Comparison of ENCODE assay signal across 1 cellular context in genomic region chr1:197928849-197929336, GRCh38.
TF ChIP-seq lines count a peak whose summit lies in the region.

No MANE protein-coding gene starts in this region.

TF ChIP-seq in HepG2, 621 proteins besides CTCF, POLR2A, EP300 and RAD21 (continued from another document):
- no peak for TF ChIP-seq TFDP1 (CRISPR knock-in tag; IDR thresholded peaks at IDR 0.05; ENCODE audit: borderline replicate concordance)
- TF ChIP-seq ZNF605 (CRISPR knock-in tag; IDR thresholded peaks at IDR 0.05), result no peak
- no peak for TF ChIP-seq HOXA7 (CRISPR knock-in tag; IDR thresholded peaks at IDR 0.05)
- no peak for TF ChIP-seq ZNF543 (CRISPR knock-in tag; IDR thresholded peaks at IDR 0.05)
